ENCODE assay signal across 8 cellular contexts in the genomic region with DNA sequence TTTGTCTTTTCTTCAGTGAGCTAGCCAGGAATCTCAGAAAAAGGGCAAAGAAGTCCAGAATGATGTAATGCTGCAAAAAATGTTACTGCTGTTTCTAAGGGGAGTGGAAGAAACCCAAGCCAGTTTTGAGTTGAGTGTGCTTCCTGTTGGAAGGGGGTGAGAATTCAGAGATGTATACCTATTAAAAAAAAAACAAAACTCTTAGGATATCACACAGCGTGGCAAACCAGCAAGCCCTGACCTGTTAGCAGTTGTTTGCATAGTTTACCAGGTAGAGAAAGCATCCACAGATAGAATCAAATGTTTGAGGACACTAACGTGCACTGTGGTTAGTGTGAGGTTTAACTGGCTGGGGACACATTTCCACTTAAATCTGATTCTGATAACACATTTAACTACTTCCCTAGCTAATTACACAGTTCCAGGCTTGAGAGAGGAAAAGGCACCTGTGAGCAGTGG. TPM values are rescaled to one million over a fixed set of nuclear protein-coding genes. Genes with fewer than 3 reads are reported as not detected.
DNase-seq lines count a peak whose midpoint lies in the region; ATAC-seq and TF ChIP-seq lines count a peak whose summit lies in the region.

No MANE protein-coding gene starts in this region.

- TF ChIP-seq CTCF in RWPE1 (conservative IDR thresholded peaks at IDR 0.05; ENCODE audit: low read depth) (no peak), osteoblast (IDR thresholded peaks at IDR 0.05; ENCODE audit: extremely low read depth, low read depth, low read length) (no peak)

- DNase-seq in RWPE1 (ENCODE audit: low spot score) (peak; percentile 72), osteoblast (ENCODE audit: insufficient read length, low spot score, missing footprints) (peak; percentile 54), nucleus accumbens (lab: John Stamatoyannopoulos, UW) (no peak), SIG-M5 treated with dmso at 0.1 percent for 504 hours (lab: John Stamatoyannopoulos, UW; ENCODE audit: unreplicated experiment) (no peak), pons (ENCODE audit: low spot score) (no peak), T-helper 9 cell (no peak)

- no peak overlapping the region for H2AFZ ChIP-seq in osteoblast (ENCODE audit: low read length)

- CTCF ChIA-PET in RWPE1 (lab: Yijun Ruan, JAX), result no interaction called here

- peak overlapping the region; percentile 28 for H3K4me2 ChIP-seq in osteoblast (ENCODE audit: insufficient read depth, low read length)

- POLR2A ChIA-PET in RWPE1 (lab: Yijun Ruan, JAX; ENCODE audit: low non-redundant PET), result no interaction called here

- ATAC-seq in GM18909 (IDR thresholded peaks at IDR 0.05; ENCODE audit: poor library complexity, unreplicated experiment) (peak; percentile 65), HG02852 (IDR thresholded peaks at IDR 0.05; ENCODE audit: unreplicated experiment) (peak; percentile 54)

- H3K27ac ChIP-seq in RWPE1, result no peak overlapping the region
- H3K27ac ChIP-seq in osteoblast (ENCODE audit: low read depth, low read length), result peak overlapping the region; percentile 68

- H4K20me1 ChIP-seq in osteoblast (ENCODE audit: insufficient read depth, low read length), result peaks cover 73% of the 10 kb centered on the region

- no peaks in the 10 kb centered on the region for H3K9me3 ChIP-seq in osteoblast (ENCODE audit: low read depth, low read length)

- peaks cover 46% of the 10 kb centered on the region for H3K4me1 ChIP-seq in osteoblast (ENCODE audit: insufficient read depth, low read length)

- peaks cover 29% of the 10 kb centered on the region for H3K36me3 ChIP-seq in osteoblast (ENCODE audit: insufficient read depth, low read length)

- H3K27me3 ChIP-seq in osteoblast (ENCODE audit: insufficient read depth, low read length), result no peaks in the 10 kb centered on the region

- H3K4me3 ChIP-seq in osteoblast (ENCODE audit: insufficient read depth, low read length), result no peak overlapping the region

- peaks cover 93% of the 10 kb centered on the region for H3K79me2 ChIP-seq in osteoblast (ENCODE audit: insufficient read depth, low read length)

RNA-seq across cellular contexts. Expression of gene BASP1, which starts 11.4 kb away (rescaled TPM):
- total RNA-seq in osteoblast, result 242 and 272 TPM in 2 replicates

Comparison
In these comparisons a context has a peak if more than half of its experiments do, and no peak if none do; other contexts are left out.
1. DNase-seq: peak in RWPE1 (single experiment) and osteoblast (single experiment); none in nucleus accumbens (0 of 56), SIG-M5 treated with dmso at 0.1 percent for 504 hours (single experiment), pons (single experiment) and T-helper 9 cell (single experiment).